15 cellular contexts compared by ENCODE assay signal in genomic region chr2:192159215-192159614, GRCh38. TPM values are rescaled to one million over a fixed set of nuclear protein-coding genes. Genes with fewer than 3 reads are reported as not detected.
"Had no signal": no experiment of that assay in that cellular context is flagged by ENCODE, and none has a peak within 500 bp of the region (broad histone marks: within the 10 kb centered on the region; RNA-seq: fewer than 3 reads in every experiment).

No MANE protein-coding gene starts in this region.

- H3K9me3 Mint-ChIP-seq: activated naive CD8-positive, alpha-beta T cell treated with anti-CD3 and anti-CD28 coated beads for 36 hours; naive thymus-derived CD8-positive, alpha-beta T cell; T-helper 2 cell treated with Interferon-gamma antibody and Interleukin-4, amounts not matched to agents 5 μg/mL and 100 μg/mL, for 36 hours; type B pancreatic cell had no signal

- H3K4me3 Mint-ChIP-seq: activated naive CD8-positive, alpha-beta T cell treated with anti-CD3 and anti-CD28 coated beads for 36 hours; naive thymus-derived CD8-positive, alpha-beta T cell; T-helper 2 cell treated with Interferon-gamma antibody and Interleukin-4, amounts not matched to agents 5 μg/mL and 100 μg/mL, for 36 hours; type B pancreatic cell had no signal

- H3K36me3 Mint-ChIP-seq: activated naive CD8-positive, alpha-beta T cell treated with anti-CD3 and anti-CD28 coated beads for 36 hours; naive thymus-derived CD8-positive, alpha-beta T cell; type B pancreatic cell had no signal

- H3K4me3 ChIP-seq: esophagus squamous epithelium, heart left ventricle, mucosa of descending colon had no signal

- DNase-seq: activated effector memory CD4-positive, alpha-beta T cell treated with anti-CD3 and anti-CD28 coated beads, Interleukin-2, amount 50 U/mL, for 16 hours; activated naive CD8-positive, alpha-beta T cell treated with anti-CD3 and anti-CD28 coated beads for 36 hours; esophagus squamous epithelium; foreskin melanocyte; heart left ventricle; mucosa of descending colon; naive thymus-derived CD8-positive, alpha-beta T cell; posterior cingulate gyrus; right cardiac atrium; stimulated activated CD4-positive, alpha-beta T cell treated with anti-CD3 and anti-CD28 coated beads, Interleukin-2, amount 100 ng/mL, for 24 hours; stimulated activated naive CD4-positive, alpha-beta T cell treated with Interleukin-2 at 50 U/mL for 16 hours; SW 1271 had no signal

- H3K27ac Mint-ChIP-seq: activated naive CD8-positive, alpha-beta T cell treated with anti-CD3 and anti-CD28 coated beads for 36 hours; naive thymus-derived CD8-positive, alpha-beta T cell; T-helper 2 cell treated with Interferon-gamma antibody and Interleukin-4, amounts not matched to agents 5 μg/mL and 100 μg/mL, for 36 hours; type B pancreatic cell had no signal

- H3K27me3 Mint-ChIP-seq: activated naive CD8-positive, alpha-beta T cell treated with anti-CD3 and anti-CD28 coated beads for 36 hours; type B pancreatic cell had no signal

- H3K27me3 ChIP-seq: esophagus squamous epithelium, heart left ventricle, neutrophil had no signal

- H3K27ac ChIP-seq: esophagus squamous epithelium, heart left ventricle, neutrophil had no signal

RNA-seq across cellular contexts. Expression of gene TMEFF2, which starts 35.5 kb away (rescaled TPM):
- total RNA-seq: activated naive CD8-positive, alpha-beta T cell treated with anti-CD3 and anti-CD28 coated beads for 36 hours; naive thymus-derived CD8-positive, alpha-beta T cell had no signal
